ENCODE assay signal across 23 cellular contexts in the genomic region with DNA sequence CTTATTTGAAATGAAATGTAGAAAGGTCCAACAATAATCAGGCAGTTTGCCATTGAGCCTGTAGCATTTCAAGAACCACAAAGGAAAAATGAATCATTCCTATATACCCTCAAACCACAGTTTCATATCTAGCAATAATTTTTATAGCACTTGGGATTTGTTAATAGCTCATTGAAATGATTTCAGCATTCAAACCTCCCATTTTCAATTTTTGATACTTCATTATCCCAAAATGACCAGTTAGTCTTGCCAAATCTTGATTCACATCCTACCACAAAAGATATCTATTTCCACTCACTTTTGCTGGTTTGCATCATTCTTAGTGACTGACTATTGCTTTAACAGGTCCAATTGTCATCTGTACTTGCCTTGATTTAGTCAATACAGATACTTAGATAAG.
DNase-seq lines count a peak whose midpoint lies in the region; ATAC-seq and TF ChIP-seq lines count a peak whose summit lies in the region.
"Had no signal": no experiment of that assay in that cellular context is flagged by ENCODE, and none has a peak within 500 bp of the region (broad histone marks: within the 10 kb centered on the region; RNA-seq: fewer than 3 reads in every experiment).

No MANE protein-coding gene starts in this region.

- H3K4me3 ChIP-seq in fibroblast of mammary gland (ENCODE audit: control insufficient read depth, low read depth, low read length), result no peak overlapping the region
- H3K4me3 ChIP-seq: heart left ventricle, lung, MG63, right atrium auricular region had no signal

- TF ChIP-seq CTCF in fibroblast of mammary gland (conservative IDR thresholded peaks at IDR 0.05; ENCODE audit: control insufficient read depth, insufficient read depth, low read depth, low read length), result no peak

- ATAC-seq in SK-N-SH treated with all-trans-retinoic acid at 6 μM for 48 hours, result no peak
- ATAC-seq in HG02571 (IDR thresholded peaks at IDR 0.05; ENCODE audit: unreplicated experiment), result no peak
- ATAC-seq: activated CD4-positive, alpha-beta T cell treated with anti-CD3 and anti-CD28 coated beads for 36 hours; activated CD8-positive, alpha-beta T cell treated with anti-CD3 and anti-CD28 coated beads, Interleukin-2, amount 10 ng/mL, durations not matched to agents 7 days and 5 days; activated naive CD4-positive, alpha-beta T cell treated with anti-CD3 and anti-CD28 coated beads, Interleukin-2, amount 50 U/mL, for 72 hours; heart left ventricle; stimulated activated effector memory CD8-positive, alpha-beta T cell treated with anti-CD3 and anti-CD28 coated beads, Interleukin-12 subunit alpha, Interleukin-12 subunit beta, amount 100 ng/mL, for 72 hours had no signal

- DNase-seq in HT1080 (ENCODE audit: low read depth) (peak; percentile 34), fibroblast of mammary gland (ENCODE audit: low read depth) (peak; percentile 24), stromal cell of bone marrow (ENCODE audit: low read depth) (peak; percentile 79), HuH-7 (ENCODE audit: low spot score) (no peak), COLO829 (ENCODE audit: low spot score) (no peak)
- DNase-seq: activated CD4-positive, alpha-beta T cell treated with anti-CD3 and anti-CD28 coated beads for 36 hours; activated CD8-positive, alpha-beta T cell treated with anti-CD3 and anti-CD28 coated beads, Interleukin-2, amount 10 ng/mL, durations not matched to agents 7 days and 5 days; aorta; CD4-positive, CD25-positive, alpha-beta regulatory T cell; central memory CD4-positive, alpha-beta T cell; heart left ventricle; MG63; NCI-H1105 treated with DMSO at 0.1 percent for 48 hours; NCI-H2029 treated with DMSO at 0.1 percent for 48 hours; NCI-H2227 treated with DMSO at 0.1 percent for 48 hours; NCI-H774; stimulated activated CD4-positive, alpha-beta T cell treated with anti-CD3 and anti-CD28 coated beads, Interleukin-4, amount 100 ng/mL, for 1 hour had no signal

TF ChIP-seq in SK-N-SH treated with all-trans-retinoic acid at 6 μM for 48 hours, 23 proteins besides CTCF, POLR2A, EP300 and RAD21:
- no peak for TF ChIP-seq CSDC2 (CRISPR knock-in tag; IDR thresholded peaks at IDR 0.05)
- no peak for TF ChIP-seq PATZ1 (CRISPR knock-in tag; IDR thresholded peaks at IDR 0.05; ENCODE audit: borderline replicate concordance)
- no peak for TF ChIP-seq ZNF8 (CRISPR knock-in tag; IDR thresholded peaks at IDR 0.05)
- TF ChIP-seq ARNTL (CRISPR knock-in tag; IDR thresholded peaks at IDR 0.05; ENCODE audit: borderline replicate concordance, low read depth), result no peak
- no peak for TF ChIP-seq CREB5 (CRISPR knock-in tag; IDR thresholded peaks at IDR 0.05; ENCODE audit: low read depth)
- TF ChIP-seq ISL1 (CRISPR knock-in tag; IDR thresholded peaks at IDR 0.05), result peak; percentile 69

Comparison
In these comparisons a context has a peak if more than half of its experiments do, and no peak if none do; other contexts are left out.
1. DNase-seq: peak in HT1080 (single experiment), fibroblast of mammary gland (single experiment) and stromal cell of bone marrow (single experiment); none in HuH-7 (single experiment) and COLO829 (single experiment).